Comparison of ENCODE assay signal across 9 cellular contexts in the genomic region with DNA sequence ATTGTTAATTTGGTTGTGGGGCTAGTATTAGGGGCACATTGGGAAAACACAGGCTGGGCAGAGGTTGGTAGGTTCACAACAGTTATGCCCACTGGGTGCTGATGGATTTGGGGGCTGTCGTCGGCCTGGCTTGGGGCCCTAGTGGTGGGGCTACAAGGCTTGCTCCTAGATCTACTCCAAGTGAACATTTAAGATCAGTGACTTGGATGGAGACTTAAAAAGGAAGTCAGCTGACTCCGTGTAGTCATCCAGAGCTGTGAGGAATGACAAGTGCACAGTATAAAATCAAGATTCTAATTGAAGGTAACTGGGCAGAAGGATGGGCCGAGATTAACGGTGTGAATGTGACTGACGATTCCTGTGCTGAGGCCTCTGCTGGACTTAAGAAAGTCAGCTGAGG. TPM values are rescaled to one million over a fixed set of nuclear protein-coding genes. Genes with fewer than 3 reads are reported as not detected.
A peak's percentile ranks its signal among the peaks of the same experiment; 100 is the strongest.
DNase-seq lines count a peak whose midpoint lies in the region; ATAC-seq, FAIRE-seq and TF ChIP-seq lines count a peak whose summit lies in the region.
"Had no signal": no experiment of that assay in that cellular context is flagged by ENCODE, and none has a peak within 500 bp of the region (broad histone marks: within the 10 kb centered on the region; RNA-seq: fewer than 3 reads in every experiment).

No MANE protein-coding gene starts in this region.

- H3K27me3 Mint-ChIP-seq in activated CD8-positive, alpha-beta memory T cell treated with anti-CD3 and anti-CD28 coated beads, Interleukin-2, amount 10 ng/mL, durations not matched to agents 7 days and 5 days, result peaks cover 20% of the 10 kb centered on the region
- H3K27me3 Mint-ChIP-seq in activated T-helper 2 cell treated with anti-CD3 and anti-CD28 coated beads, Interferon-gamma antibody, Interleukin-2, Interleukin-4, amounts not matched to agents 10 μg/mL and 5 μg/mL and 100 μg/mL, durations not matched to agents 14 hours and 24 hours and 36 hours (ENCODE audit: low read depth), result peaks cover 6% of the 10 kb centered on the region

- H3K36me3 Mint-ChIP-seq in activated CD8-positive, alpha-beta memory T cell treated with anti-CD3 and anti-CD28 coated beads, Interleukin-2, amount 10 ng/mL, durations not matched to agents 7 days and 5 days, result no peaks in the 10 kb centered on the region
- peaks cover 17% of the 10 kb centered on the region for H3K36me3 Mint-ChIP-seq in activated T-helper 2 cell treated with anti-CD3 and anti-CD28 coated beads, Interferon-gamma antibody, Interleukin-2, Interleukin-4, amounts not matched to agents 10 μg/mL and 5 μg/mL and 100 μg/mL, durations not matched to agents 14 hours and 24 hours and 36 hours (ENCODE audit: low read depth)

- H3K4me1 ChIP-seq in lower lobe of right lung (peaks cover 55% of the 10 kb centered on the region), thoracic aorta (ENCODE audit: control insufficient read depth in 1 of 2, low read depth in 2 of 2) (peaks cover 35 to 52% of the 10 kb centered on the region in 2 donors), small intestine (ENCODE audit: control insufficient read depth in 2 of 2, insufficient read depth in 1 of 2, low read depth in 1 of 2, low read length in 1 of 2) (peaks cover 1 to 11% of the 10 kb centered on the region in 2 donors)

- H3K4me3 Mint-ChIP-seq in activated CD8-positive, alpha-beta memory T cell treated with anti-CD3 and anti-CD28 coated beads, Interleukin-2, amount 10 ng/mL, durations not matched to agents 7 days and 5 days, result peak overlapping the region; percentile 59
- peak overlapping the region; percentile 88 for H3K4me3 Mint-ChIP-seq in activated T-helper 2 cell treated with anti-CD3 and anti-CD28 coated beads, Interferon-gamma antibody, Interleukin-2, Interleukin-4, amounts not matched to agents 10 μg/mL and 5 μg/mL and 100 μg/mL, durations not matched to agents 14 hours and 24 hours and 36 hours (ENCODE audit: low read depth)

- H3K9me3 ChIP-seq in lower lobe of right lung (no peaks in the 10 kb centered on the region), thoracic aorta (no peaks in the 10 kb centered on the region), small intestine (ENCODE audit: control insufficient read depth, low read depth) (no peaks in the 10 kb centered on the region)

- H3K4me1 Mint-ChIP-seq in activated CD8-positive, alpha-beta memory T cell treated with anti-CD3 and anti-CD28 coated beads, Interleukin-2, amount 10 ng/mL, durations not matched to agents 7 days and 5 days, result peaks cover 33% of the 10 kb centered on the region
- peaks cover 61% of the 10 kb centered on the region for H3K4me1 Mint-ChIP-seq in activated T-helper 2 cell treated with anti-CD3 and anti-CD28 coated beads, Interferon-gamma antibody, Interleukin-2, Interleukin-4, amounts not matched to agents 10 μg/mL and 5 μg/mL and 100 μg/mL, durations not matched to agents 14 hours and 24 hours and 36 hours (ENCODE audit: low read depth)

- DNase-seq in activated CD8-positive, alpha-beta memory T cell treated with anti-CD3 and anti-CD28 coated beads, Interleukin-2, amount 10 ng/mL, durations not matched to agents 7 days and 5 days, result no peak
- no peak for DNase-seq in activated CD8-positive, alpha-beta memory T cell treated with anti-CD3 and anti-CD28 coated beads, Interleukin-2, amount 50 U/mL, for 48 hours
- no peak for DNase-seq in activated T-helper 2 cell treated with anti-CD3 and anti-CD28 coated beads, Interferon-gamma antibody, Interleukin-2, Interleukin-4, amounts not matched to agents 10 μg/mL and 5 μg/mL and 100 μg/mL, durations not matched to agents 14 hours and 24 hours and 36 hours (ENCODE audit: low spot score)
- DNase-seq in lower lobe of right lung (no peak), thoracic aorta (ENCODE audit: low spot score) (no peak), small intestine (no peak), occipital lobe (lab: John Stamatoyannopoulos, UW) (no peak)
- DNase-seq in stimulated activated CD4-positive, alpha-beta T cell treated with anti-CD3 and anti-CD28 coated beads, Interleukin-4, amount 100 ng/mL, for 4 hours, result no peak
- DNase-seq: stimulated activated CD4-positive, alpha-beta T cell treated with anti-CD3 and anti-CD28 coated beads, Interleukin-1b, Interleukin-23, amount 100 ng/mL, for 48 hours had no signal

- no peak for FAIRE-seq in small intestine (lab: Jason Lieb, UNC)

- H3K27me3 ChIP-seq in lower lobe of right lung (ENCODE audit: low read depth), result no peaks in the 10 kb centered on the region
- no peaks in the 10 kb centered on the region for H3K27me3 ChIP-seq in thoracic aorta (replicated peaks; ENCODE audit: insufficient read depth)
- no peaks in the 10 kb centered on the region for H3K27me3 ChIP-seq in small intestine (ENCODE audit: control insufficient read depth in 2 of 2, insufficient read depth in 2 of 2, low read length in 2 of 2)

- no peak overlapping the region for H3K27ac Mint-ChIP-seq in activated CD8-positive, alpha-beta memory T cell treated with anti-CD3 and anti-CD28 coated beads, Interleukin-2, amount 10 ng/mL, durations not matched to agents 7 days and 5 days
- H3K27ac Mint-ChIP-seq in activated T-helper 2 cell treated with anti-CD3 and anti-CD28 coated beads, Interferon-gamma antibody, Interleukin-2, Interleukin-4, amounts not matched to agents 10 μg/mL and 5 μg/mL and 100 μg/mL, durations not matched to agents 14 hours and 24 hours and 36 hours, result peak overlapping the region; percentile 76

- H3K27ac ChIP-seq in lower lobe of right lung, result peak overlapping the region; percentile 31
- peak overlapping the region; percentile 91 to 92 for H3K27ac ChIP-seq in thoracic aorta
- no peak overlapping the region for H3K27ac ChIP-seq in small intestine (ENCODE audit: low read depth in 1 of 2, low read length in 1 of 2)

- H3K4me3 ChIP-seq in lower lobe of right lung (peak overlapping the region; percentile 65), thoracic aorta (peak overlapping the region; percentile 88), small intestine (ENCODE audit: low read depth in 1 of 2, low read length in 2 of 2) (no peak overlapping the region)

- CTCF ChIA-PET in activated CD8-positive, alpha-beta memory T cell treated with anti-CD3 and anti-CD28 coated beads, Interleukin-2, amount 10 ng/mL, durations not matched to agents 7 days and 5 days (lab: Charles Lee), result interaction anchor here (0.9 to 11.9 kb wide), 6 partner anchors 13 to 46 kb away, joined by 3 to 182 read pairs (median 6); a partner anchor contains a TSS

- 77 to 90% (median 83%) methylated on average over 6 of the region's 6 CpGs for WGBS in small intestine, 3 donors

- no peak for ATAC-seq in activated CD8-positive, alpha-beta memory T cell treated with anti-CD3 and anti-CD28 coated beads, Interleukin-2, amount 10 ng/mL, durations not matched to agents 7 days and 5 days
- ATAC-seq in lower lobe of right lung, result no peak
- no peak for ATAC-seq in thoracic aorta (ENCODE audit: insufficient number of reproducible peaks, low FRiP score, low read depth)

- TF ChIP-seq CTCF in lower lobe of right lung (IDR thresholded peaks at IDR 0.05), result no peak
- no peak for TF ChIP-seq CTCF in thoracic aorta (IDR thresholded peaks at IDR 0.05)

- no peaks in the 10 kb centered on the region for H3K9me3 Mint-ChIP-seq in activated CD8-positive, alpha-beta memory T cell treated with anti-CD3 and anti-CD28 coated beads, Interleukin-2, amount 10 ng/mL, durations not matched to agents 7 days and 5 days (ENCODE audit: low read depth)
- H3K9me3 Mint-ChIP-seq in activated T-helper 2 cell treated with anti-CD3 and anti-CD28 coated beads, Interferon-gamma antibody, Interleukin-2, Interleukin-4, amounts not matched to agents 10 μg/mL and 5 μg/mL and 100 μg/mL, durations not matched to agents 14 hours and 24 hours and 36 hours, result no peaks in the 10 kb centered on the region

- H3K36me3 ChIP-seq in lower lobe of right lung (no peaks in the 10 kb centered on the region), thoracic aorta (no peaks in the 10 kb centered on the region), small intestine (ENCODE audit: control insufficient read depth in 2 of 2, insufficient read depth in 2 of 2, low read length in 2 of 2) (no peaks in the 10 kb centered on the region)

- intact Hi-C loops in activated T-helper 2 cell treated with anti-CD3 and anti-CD28 coated beads, Interferon-gamma antibody, Interleukin-2, Interleukin-4, amounts not matched to agents 10 μg/mL and 5 μg/mL and 100 μg/mL, durations not matched to agents 14 hours and 24 hours and 36 hours (cut with micrococcal nuclease), result loop anchor here (1.0 kb wide), 1 partner anchor 31 kb away; a partner anchor contains a TSS
- intact Hi-C loops in lower lobe of right lung (cut with DNase I), result no loop called here

RNA-seq across cellular contexts. Expression of a gene that starts 12.8 kb away (rescaled TPM):
- 10 to 100 TPM in 1 of 2 experiments, 1 to 10 TPM in 1; 8.4 to 41.8 TPM for total RNA-seq in activated CD8-positive, alpha-beta memory T cell treated with anti-CD3 and anti-CD28 coated beads, Interleukin-2, amount 10 ng/mL, durations not matched to agents 7 days and 5 days
- 134 and 139 TPM in 2 replicates for total RNA-seq in activated T-helper 2 cell treated with anti-CD3 and anti-CD28 coated beads, Interferon-gamma antibody, Interleukin-2, Interleukin-4, amounts not matched to agents 10 μg/mL and 5 μg/mL and 100 μg/mL, durations not matched to agents 14 hours and 24 hours and 36 hours
- total RNA-seq in lower lobe of right lung (39.3 TPM), thoracic aorta (100 to 1,000 TPM; 112 to 468 TPM), occipital lobe (5.8 TPM)
- 100 to 1,000 TPM in 1 of 3 donors, 10 to 100 TPM in 1, 1 to 10 TPM in 1; 6.7 to 100 (median 15.1) TPM for polyA plus RNA-seq in small intestine

RNA-seq across cellular contexts. Expression of a gene that starts 31.3 kb away (rescaled TPM):
- 10 to 100 TPM; 33.3 to 42.2 TPM for total RNA-seq in activated CD8-positive, alpha-beta memory T cell treated with anti-CD3 and anti-CD28 coated beads, Interleukin-2, amount 10 ng/mL, durations not matched to agents 7 days and 5 days
- 44.6 and 45.9 TPM in 2 replicates for total RNA-seq in activated T-helper 2 cell treated with anti-CD3 and anti-CD28 coated beads, Interferon-gamma antibody, Interleukin-2, Interleukin-4, amounts not matched to agents 10 μg/mL and 5 μg/mL and 100 μg/mL, durations not matched to agents 14 hours and 24 hours and 36 hours
- total RNA-seq in lower lobe of right lung, result 31.8 TPM
- 10 to 100 TPM; 43.0 to 46.6 TPM for total RNA-seq in thoracic aorta
- polyA plus RNA-seq in small intestine, result 10 to 100 TPM; 49.2 to 65.1 (median 61.7) TPM
- 19.5 TPM for total RNA-seq in occipital lobe

RNA-seq across cellular contexts. Expression of a gene that starts 31.7 kb away (rescaled TPM):
- total RNA-seq in activated CD8-positive, alpha-beta memory T cell treated with anti-CD3 and anti-CD28 coated beads, Interleukin-2, amount 10 ng/mL, durations not matched to agents 7 days and 5 days, result 1 to 10 TPM; 1.8 to 2.2 TPM
- 6.0 and 6.1 TPM in 2 replicates for total RNA-seq in activated T-helper 2 cell treated with anti-CD3 and anti-CD28 coated beads, Interferon-gamma antibody, Interleukin-2, Interleukin-4, amounts not matched to agents 10 μg/mL and 5 μg/mL and 100 μg/mL, durations not matched to agents 14 hours and 24 hours and 36 hours
- total RNA-seq in lower lobe of right lung, result 85.5 TPM
- total RNA-seq in thoracic aorta, result 10 to 100 TPM; 17.0 to 21.9 TPM
- 10 to 100 TPM in 2 of 3 donors, 1 to 10 TPM in 1; 3.8 to 32.5 (median 13.2) TPM for polyA plus RNA-seq in small intestine
- total RNA-seq in occipital lobe, result 1.6 TPM

RNA-seq across cellular contexts. Expression of a gene that starts 41.1 kb away (rescaled TPM):
- not detected for total RNA-seq in activated CD8-positive, alpha-beta memory T cell treated with anti-CD3 and anti-CD28 coated beads, Interleukin-2, amount 10 ng/mL, durations not matched to agents 7 days and 5 days
- total RNA-seq in activated T-helper 2 cell treated with anti-CD3 and anti-CD28 coated beads, Interferon-gamma antibody, Interleukin-2, Interleukin-4, amounts not matched to agents 10 μg/mL and 5 μg/mL and 100 μg/mL, durations not matched to agents 14 hours and 24 hours and 36 hours, result 0.14 and 0.16 TPM in 2 replicates
- total RNA-seq in lower lobe of right lung (4.3 TPM), thoracic aorta (1 to 10 TPM in 1 of 2 donors, not detected in 1; 1.8 TPM), occipital lobe (not detected)
- polyA plus RNA-seq in small intestine, result 1 to 10 TPM in 1 of 3 donors, under 1 TPM in 1, not detected in 1; 0.46 to 1.6 TPM

Comparison
In these comparisons a context has a peak if more than half of its experiments do, and no peak if none do; other contexts are left out.
1. H3K27ac ChIP-seq: peak in lower lobe of right lung (single experiment) and thoracic aorta (2 of 2); none in small intestine (0 of 2).
2. H3K4me3 ChIP-seq: peak in lower lobe of right lung (single experiment) and thoracic aorta (single experiment); none in small intestine (0 of 2).